17 cellular contexts compared by ENCODE assay signal in the genomic region with DNA sequence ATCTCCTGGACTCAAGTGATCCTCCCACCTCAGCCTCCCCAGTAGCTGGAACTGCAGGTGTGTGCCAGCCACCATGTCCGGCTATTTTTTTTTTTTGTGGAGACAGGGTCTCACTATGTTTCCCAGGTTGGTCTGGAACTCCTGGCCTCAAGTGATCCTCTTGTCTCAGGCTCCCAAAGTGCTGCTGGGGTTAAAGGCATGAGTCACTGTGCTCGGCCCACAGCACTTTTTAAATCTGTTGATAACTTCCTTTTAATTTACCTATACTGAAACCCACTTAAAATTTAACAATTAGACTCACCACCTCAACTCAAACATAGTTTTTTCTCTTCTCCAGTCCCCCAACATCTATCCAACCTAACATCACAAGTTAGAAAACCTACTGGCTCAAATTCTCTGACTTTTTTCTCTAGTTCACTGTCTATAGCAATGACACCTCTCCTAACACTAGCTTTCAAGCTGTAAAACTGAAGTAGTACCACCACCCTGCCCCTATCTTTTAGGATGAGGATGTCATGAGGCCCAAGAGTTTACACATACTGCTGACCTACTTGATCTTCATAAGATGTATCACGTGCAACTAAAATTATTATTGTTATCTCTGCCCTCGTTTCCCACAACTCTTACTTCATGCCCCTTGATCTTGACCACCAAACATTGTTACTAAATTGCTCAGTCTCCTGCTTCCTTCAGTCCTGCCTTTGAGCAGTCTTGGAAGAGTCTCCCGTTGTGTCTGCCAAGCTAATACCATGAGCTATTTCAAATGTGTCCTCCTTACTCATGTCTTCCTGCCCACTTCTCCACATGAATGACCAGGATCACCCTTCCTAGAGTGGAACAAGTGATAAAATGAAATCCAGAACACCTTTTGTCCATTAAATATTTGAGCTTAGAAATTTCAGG.
DNase-seq lines count a peak whose midpoint lies in the region; ATAC-seq, FAIRE-seq and TF ChIP-seq lines count a peak whose summit lies in the region.
"Had no signal": no experiment of that assay in that cellular context is flagged by ENCODE, and none has a peak within 500 bp of the region (broad histone marks: within the 10 kb centered on the region; RNA-seq: fewer than 3 reads in every experiment).

No MANE protein-coding gene starts in this region.

- peaks cover 4% of the 10 kb centered on the region for H4K20me1 ChIP-seq in astrocyte (ENCODE audit: insufficient read depth, low read length)
- no peaks in the 10 kb centered on the region for H4K20me1 ChIP-seq in hepatocyte (ENCODE audit: insufficient read depth, poor library complexity, severe bottlenecking)
- H4K20me1 ChIP-seq: BLaER1 treated with 17β-estradiol and CSF1 and Interleukin-3, amounts not matched to agents 10 nM and 100 nM had no signal

- H3K36me3 Mint-ChIP-seq in IgD-negative memory B cell (peaks cover 6% of the 10 kb centered on the region), astrocyte (ENCODE audit: low read depth, unreplicated experiment) (peaks cover 2% of the 10 kb centered on the region)
- peaks cover 52% of the 10 kb centered on the region for H3K36me3 Mint-ChIP-seq in stimulated activated memory B cell treated with anti-CD40 and anti-IgM and Interleukin-4, amounts not matched to agents 10 μg/mL and 1 μg/mL and 100 μg/mL, for 72 hours

- H3K4me2 ChIP-seq in astrocyte (ENCODE audit: low read length) = no peak overlapping the region
- H3K4me2 ChIP-seq in hepatocyte = no peak overlapping the region
- H3K4me2 ChIP-seq: KMS-11 had no signal

- peaks cover 5 to 17% (median 13%) of the 10 kb centered on the region in 3 donors for H3K4me1 Mint-ChIP-seq in IgD-negative memory B cell
- H3K4me1 Mint-ChIP-seq in astrocyte (ENCODE audit: low read depth, unreplicated experiment) = no peaks in the 10 kb centered on the region
- H3K4me1 Mint-ChIP-seq in stimulated activated memory B cell treated with anti-CD40 and anti-IgM and Interleukin-4, amounts not matched to agents 10 μg/mL and 1 μg/mL and 100 μg/mL, for 72 hours = peaks cover 17% of the 10 kb centered on the region

- H3K27me3 Mint-ChIP-seq in IgD-negative memory B cell (no peaks in the 10 kb centered on the region), astrocyte (ENCODE audit: low read depth, unreplicated experiment) (no peaks in the 10 kb centered on the region)
- H3K27me3 Mint-ChIP-seq in stimulated activated memory B cell treated with anti-CD40 and anti-IgM and Interleukin-4, amounts not matched to agents 10 μg/mL and 1 μg/mL and 100 μg/mL, for 72 hours = no peaks in the 10 kb centered on the region
- H3K27me3 Mint-ChIP-seq: naive thymus-derived CD8-positive, alpha-beta T cell had no signal

- H3K4me3 Mint-ChIP-seq in IgD-negative memory B cell (no peak overlapping the region), astrocyte (ENCODE audit: unreplicated experiment) (no peak overlapping the region)
- no peak overlapping the region for H3K4me3 Mint-ChIP-seq in stimulated activated memory B cell treated with anti-CD40 and anti-IgM and Interleukin-4, amounts not matched to agents 10 μg/mL and 1 μg/mL and 100 μg/mL, for 72 hours
- H3K4me3 Mint-ChIP-seq: HFFc6; naive thymus-derived CD8-positive, alpha-beta T cell had no signal

- H3K27ac Mint-ChIP-seq in IgD-negative memory B cell (peak overlapping the region in 2 of 3 donors; percentile 10 to 25), astrocyte (ENCODE audit: unreplicated experiment) (no peak overlapping the region)
- H3K27ac Mint-ChIP-seq in stimulated activated memory B cell treated with anti-CD40 and anti-IgM and Interleukin-4, amounts not matched to agents 10 μg/mL and 1 μg/mL and 100 μg/mL, for 72 hours = peak overlapping the region; percentile 9
- H3K27ac Mint-ChIP-seq: HFFc6 had no signal

- TF ChIP-seq CTCF in astrocyte (IDR thresholded peaks at IDR 0.05; ENCODE audit: insufficient read depth, low read depth, low read length) = no peak
- TF ChIP-seq CTCF in hepatocyte (IDR thresholded peaks at IDR 0.05; ENCODE audit: poor library complexity) = no peak
- no peak for TF ChIP-seq CTCF in RWPE1 (conservative IDR thresholded peaks at IDR 0.05; ENCODE audit: low read depth)

- CTCF ChIA-PET in RWPE1 (lab: Yijun Ruan, JAX) = interaction anchor here (0.6 kb wide), 1 partner anchor 583 kb away, joined by 6 read pairs; no protein-coding TSS in a partner anchor

- FAIRE-seq in astrocyte (lab: Jason Lieb, UNC) = peak; percentile 17
- FAIRE-seq: colon had no signal

- H3K79me2 ChIP-seq in astrocyte (ENCODE audit: insufficient read depth, low read length) (no peaks in the 10 kb centered on the region), hepatocyte (no peaks in the 10 kb centered on the region)

- H3K27me3 ChIP-seq in astrocyte (ENCODE audit: insufficient read depth, low read length) (no peaks in the 10 kb centered on the region), hepatocyte (no peaks in the 10 kb centered on the region)
- H3K27me3 ChIP-seq: BLaER1 treated with 17β-estradiol and CSF1 and Interleukin-3, amounts not matched to agents 10 nM and 100 nM; left lung; SJSA1 had no signal

- POLR2A ChIA-PET in RWPE1 (lab: Yijun Ruan, JAX; ENCODE audit: low non-redundant PET) = no interaction called here

- H3K9me3 ChIP-seq in astrocyte (ENCODE audit: insufficient read depth, low read depth, low read length) (no peaks in the 10 kb centered on the region), hepatocyte (ENCODE audit: low read depth) (no peaks in the 10 kb centered on the region)
- H3K9me3 ChIP-seq: left lung, SJSA1 had no signal

- ATAC-seq in stimulated activated memory B cell treated with anti-CD40 and anti-IgM and Interleukin-4, amounts not matched to agents 10 μg/mL and 1 μg/mL and 100 μg/mL, for 72 hours = no peak
- ATAC-seq in HG02642 (IDR thresholded peaks at IDR 0.05; ENCODE audit: poor library complexity, unreplicated experiment) = no peak
- ATAC-seq: left lung; naive thymus-derived CD8-positive, alpha-beta T cell had no signal

- H3K27ac ChIP-seq in astrocyte (ENCODE audit: low read depth, low read length) (no peak overlapping the region), hepatocyte (peak overlapping the region; percentile 77), RWPE1 (no peak overlapping the region)
- H3K27ac ChIP-seq: BLaER1 treated with 17β-estradiol and CSF1 and Interleukin-3, amounts not matched to agents 10 nM and 100 nM; KMS-11; left lung; SJSA1 had no signal

- 82% methylated on average over 5 of the region's 5 CpGs for WGBS in hepatocyte (ENCODE audit: low lambda C conversion rate, missing lambda C conversion rate)

- H3K4me1 ChIP-seq in astrocyte (ENCODE audit: insufficient read depth, low read length) (no peaks in the 10 kb centered on the region), hepatocyte (ENCODE audit: insufficient read depth) (peaks cover 26% of the 10 kb centered on the region)

- H3K9me2 ChIP-seq in hepatocyte (replicated peaks; ENCODE audit: insufficient read depth) = no peaks in the 10 kb centered on the region

- H3K36me3 ChIP-seq in astrocyte (ENCODE audit: insufficient read depth, low read length) (no peaks in the 10 kb centered on the region), hepatocyte (replicated peaks; ENCODE audit: insufficient read depth, low read depth) (no peaks in the 10 kb centered on the region)
- H3K36me3 ChIP-seq: left lung, SJSA1 had no signal

- H2AFZ ChIP-seq in astrocyte (ENCODE audit: low read depth, low read length) (no peak overlapping the region), hepatocyte (no peak overlapping the region)

- DNase-seq in astrocyte (ENCODE audit: low read depth) (peak; percentile 54), hepatocyte (ENCODE audit: low spot score) (no peak), mesenteric fat pad (ENCODE audit: low spot score) (no peak), RWPE1 (ENCODE audit: low spot score) (no peak)
- DNase-seq: activated CD4-positive, alpha-beta T cell treated with anti-CD3 and anti-CD28 coated beads, Interleukin-2, amount 50 U/mL, for 48 hours; activated T-cell treated with anti-CD3 and anti-CD28 coated beads, Interleukin-2, amount 50 U/mL, for 48 hours; DMS79; HFFc6; left lung; naive thymus-derived CD8-positive, alpha-beta T cell had no signal

- H3K9ac ChIP-seq in astrocyte (ENCODE audit: low read length) = no peak overlapping the region
- H3K9ac ChIP-seq: BLaER1 treated with 17β-estradiol and CSF1 and Interleukin-3, amounts not matched to agents 10 nM and 100 nM; KMS-11 had no signal

- H3K4me3 ChIP-seq in astrocyte (ENCODE audit: insufficient read depth, low read depth, low read length) = no peak overlapping the region
- no peak overlapping the region for H3K4me3 ChIP-seq in hepatocyte
- H3K4me3 ChIP-seq: BLaER1 treated with 17β-estradiol and CSF1 and Interleukin-3, amounts not matched to agents 10 nM and 100 nM; left lung; SJSA1 had no signal

- H3K9me3 Mint-ChIP-seq in IgD-negative memory B cell = peaks cover 0 to 4% (median 0%) of the 10 kb centered on the region in 3 donors
- no peaks in the 10 kb centered on the region for H3K9me3 Mint-ChIP-seq in astrocyte (ENCODE audit: unreplicated experiment)
- no peaks in the 10 kb centered on the region for H3K9me3 Mint-ChIP-seq in stimulated activated memory B cell treated with anti-CD40 and anti-IgM and Interleukin-4, amounts not matched to agents 10 μg/mL and 1 μg/mL and 100 μg/mL, for 72 hours
- H3K9me3 Mint-ChIP-seq: HFFc6; naive thymus-derived CD8-positive, alpha-beta T cell had no signal
